8 cellular contexts compared by ENCODE assay signal in genomic region chr17:8109669-8110455, GRCh38.
A peak's percentile ranks its signal among the peaks of the same experiment; 100 is the strongest.
DNase-seq lines count a peak whose midpoint lies in the region; ATAC-seq, FAIRE-seq and TF ChIP-seq lines count a peak whose summit lies in the region.

No MANE protein-coding gene starts in this region.

- H3K9me3 ChIP-seq in HEK293 (ENCODE audit: control insufficient read depth, insufficient read depth, low read depth, low read length) (no peaks in the 10 kb centered on the region), SU-DHL-6 (ENCODE audit: insufficient read depth, low read length) (no peaks in the 10 kb centered on the region), adipocyte (ENCODE audit: control insufficient read depth, low read length) (no peaks in the 10 kb centered on the region)

- CTCF ChIA-PET in HEK293 (lab: Yijun Ruan, JAX), result interaction anchor here (0.5 to 16.9 kb wide), 22 partner anchors 9 to 800 kb away, joined by 3 to 561 read pairs (median 4); partner anchors contain the start of genes ALOX12B, ALOXE3, BORCS6 and HES7

- POLR2A ChIA-PET in HEK293 (lab: Yijun Ruan, JAX), result interaction anchor here (0.5 to 1.6 kb wide), 5 partner anchors 9 to 101 kb away, joined by 3 to 6 read pairs (median 4); partner anchors contain the start of gene AURKB

- DNase-seq in AG09319 (ENCODE audit: extremely low read depth, low read depth), result no peak
- DNase-seq in adipocyte (ENCODE audit: low read depth), result peak; percentile 58
- peak; percentile 86 for DNase-seq in stimulated activated CD4-positive, alpha-beta T cell treated with anti-CD3 and anti-CD28 coated beads, Interleukin-15, amount 100 ng/mL, for 24 hours
- DNase-seq in HTR-8/SVneo (ENCODE audit: insufficient read length, low spot score), result no peak

- no peak for TF ChIP-seq POLR2A in GM18505 (IDR thresholded peaks at IDR 0.05; ENCODE audit: borderline replicate concordance, extremely low read depth, insufficient read depth, insufficient read length)

- H2AFZ ChIP-seq in SU-DHL-6 (ENCODE audit: low read depth, low read length, severe bottlenecking), result no peak overlapping the region

- H3K36me3 ChIP-seq in HEK293 (ENCODE audit: control insufficient read depth in 2 of 2, insufficient read depth in 1 of 2, low read length in 2 of 2) (no peaks in the 10 kb centered on the region), SU-DHL-6 (ENCODE audit: low read length) (no peaks in the 10 kb centered on the region), adipocyte (ENCODE audit: control insufficient read depth, insufficient read depth, low read length, severe bottlenecking) (no peaks in the 10 kb centered on the region)

- H3K9me2 ChIP-seq in SU-DHL-6 (replicated peaks; ENCODE audit: insufficient read depth, low read length), result no peaks in the 10 kb centered on the region

- H3K79me2 ChIP-seq in SU-DHL-6 (ENCODE audit: insufficient read depth, low read length), result no peaks in the 10 kb centered on the region

- ATAC-seq in GM18505 (IDR thresholded peaks at IDR 0.05; ENCODE audit: unreplicated experiment), result no peak

- no peaks in the 10 kb centered on the region for H4K20me1 ChIP-seq in SU-DHL-6 (ENCODE audit: low read depth, low read length)

- H3K27ac ChIP-seq in HEK293 (ENCODE audit: extremely low read depth, low read depth, low read length) (no peak overlapping the region), SU-DHL-6 (ENCODE audit: low read depth, low read length) (no peak overlapping the region)

- H3K4me1 ChIP-seq in HEK293 (ENCODE audit: control insufficient read depth, insufficient read depth, low read length), result no peaks in the 10 kb centered on the region
- H3K4me1 ChIP-seq in adipocyte (ENCODE audit: control insufficient read depth, insufficient read depth, low read length), result no peaks in the 10 kb centered on the region

- no peaks in the 10 kb centered on the region for H3F3A ChIP-seq in SU-DHL-6 (ENCODE audit: insufficient read depth)

- no peak for FAIRE-seq in HTR-8/SVneo (lab: Jason Lieb, UNC)

- H3K4me2 ChIP-seq in SU-DHL-6 (ENCODE audit: low read depth, low read length, poor library complexity, severe bottlenecking), result peak overlapping the region; percentile 28

- H3K27me3 ChIP-seq in SU-DHL-6 (ENCODE audit: low read length), result no peaks in the 10 kb centered on the region
- H3K27me3 ChIP-seq in adipocyte (replicated peaks; ENCODE audit: control insufficient read depth, insufficient read depth, low read length), result peaks cover 51% of the 10 kb centered on the region

- H3K4me3 ChIP-seq in HEK293 (ENCODE audit: low read depth, low read length), result peak overlapping the region; percentile 18
- no peak overlapping the region for H3K4me3 ChIP-seq in SU-DHL-6 (ENCODE audit: insufficient read depth, low read length, poor library complexity, severe bottlenecking)
- H3K4me3 ChIP-seq in adipocyte (ENCODE audit: low read length), result no peak overlapping the region
- H3K4me3 ChIP-seq in iPS-11a (ENCODE audit: low read depth, low read length), result peak overlapping the region; percentile 51

- peak; percentile 66 for TF ChIP-seq CTCF in AG09319 (IDR thresholded peaks at IDR 0.05; ENCODE audit: low read depth, low read length)
- peak; percentile 55 for TF ChIP-seq CTCF in HEK293 (tag by site-specific recombination; IDR thresholded peaks at IDR 0.05)
- TF ChIP-seq CTCF in SU-DHL-6 (IDR thresholded peaks at IDR 0.05; ENCODE audit: insufficient read depth, low read length, poor library complexity, severe bottlenecking), result peak; percentile 95

- H3K9ac ChIP-seq in SU-DHL-6 (ENCODE audit: low read length) (no peak overlapping the region), adipocyte (ENCODE audit: low read length) (no peak overlapping the region)

TF ChIP-seq in HEK293, 187 proteins besides CTCF, POLR2A, EP300 and RAD21:
- TF ChIP-seq ZNF324 (tag by site-specific recombination; IDR thresholded peaks at IDR 0.05), result 0 out of 2 replicates have a peak, but pooled peaks have one; percentile 42
- no peak for TF ChIP-seq ZNF211 (tag by site-specific recombination; IDR thresholded peaks at IDR 0.05; ENCODE audit: low read depth)
- no peak for TF ChIP-seq KLF8 (tag by site-specific recombination; IDR thresholded peaks at IDR 0.05)
- no peak for TF ChIP-seq ZNF132 (tag by site-specific recombination; IDR thresholded peaks at IDR 0.05; ENCODE audit: borderline replicate concordance)
- TF ChIP-seq KLF9 (tag by site-specific recombination; IDR thresholded peaks at IDR 0.05; ENCODE audit: low read depth), result 0 out of 2 replicates have a peak, but pooled peaks have one; percentile 25
- TF ChIP-seq PATZ1 (tag by site-specific recombination; IDR thresholded peaks at IDR 0.05), result peak; percentile 69; the same call in 1 of the 2 replicates
- peak; percentile 63 for TF ChIP-seq ZFHX2 (tag by site-specific recombination; conservative IDR thresholded peaks at IDR 0.05)
- peak; percentile 80 for TF ChIP-seq ZEB2 (tag by site-specific recombination; IDR thresholded peaks at IDR 0.05)
- TF ChIP-seq ZNF768 (tag by site-specific recombination; IDR thresholded peaks at IDR 0.05), result no peak
- 0 out of 2 replicates have a peak, but pooled peaks have one; percentile 34 for TF ChIP-seq SP7 (tag by site-specific recombination; IDR thresholded peaks at IDR 0.05)
- TF ChIP-seq ZNF660 (tag by site-specific recombination; IDR thresholded peaks at IDR 0.05), result 0 out of 2 replicates have a peak, but pooled peaks have one; percentile 42
- no peak for TF ChIP-seq ZNF169 (tag by site-specific recombination; IDR thresholded peaks at IDR 0.05)
- peak; percentile 33; the same call in 1 of the 2 replicates for TF ChIP-seq ZBTB8A (tag by site-specific recombination; IDR thresholded peaks at IDR 0.05)
- peak; percentile 20; the same call in 1 of the 2 replicates for TF ChIP-seq ZNF654 (tag by site-specific recombination; IDR thresholded peaks at IDR 0.05; ENCODE audit: low read depth)
- no peak for TF ChIP-seq PBX3 (CRISPR knock-in tag; IDR thresholded peaks at IDR 0.05)
- no peak for TF ChIP-seq ZNF366 (tag by site-specific recombination; conservative IDR thresholded peaks at IDR 0.05)
- TF ChIP-seq ZIC2 (tag by site-specific recombination; IDR thresholded peaks at IDR 0.05), result peak; percentile 56
- 0 out of 2 replicates have a peak, but pooled peaks have one; percentile 48 for TF ChIP-seq ZNF2 (tag by site-specific recombination; IDR thresholded peaks at IDR 0.05)
TF ChIP-seq in HEK293: peak in this region for 11.

Comparison
In these comparisons a context has a peak if more than half of its experiments do, and no peak if none do; other contexts are left out.
1. DNase-seq: peak in adipocyte (single experiment) and stimulated activated CD4-positive, alpha-beta T cell treated with anti-CD3 and anti-CD28 coated beads, Interleukin-15, amount 100 ng/mL, for 24 hours (single experiment); none in AG09319 (single experiment) and HTR-8/SVneo (single experiment).
2. H3K4me3 ChIP-seq: peak in HEK293 (single experiment) and iPS-11a (single experiment); none in SU-DHL-6 (single experiment) and adipocyte (single experiment).
3. Peak in every context shown above with its lines, with median percentiles within 50 percentile points of each other: CTCF ChIP-seq.